In genomic region chr17:77455111-77455877, GRCh38 we compare ENCODE assay signal across 10 cellular contexts.
DNase-seq lines count a peak whose midpoint lies in the region; ATAC-seq and TF ChIP-seq lines count a peak whose summit lies in the region.
"Had no signal": no experiment of that assay in that cellular context is flagged by ENCODE, and none has a peak within 500 bp of the region (broad histone marks: within the 10 kb centered on the region; RNA-seq: fewer than 3 reads in every experiment).

No MANE protein-coding gene starts in this region.

- peaks cover 100% of the 10 kb centered on the region for H3K79me2 ChIP-seq in DOHH2 (ENCODE audit: control insufficient read depth, low read length)

- H3K27ac ChIP-seq in DOHH2 (ENCODE audit: low read depth, low read length) (peak overlapping the region; percentile 100), VCaP (peak overlapping the region; percentile 97), esophagus (ENCODE audit: low read depth in 2 of 2, low read length in 1 of 2) (peak overlapping the region; percentile 72 to 93)
- H3K27ac ChIP-seq: thyroid gland had no signal

- WGBS in esophagus, 2 donors, result 51 to 61% methylated on average over 24 of the region's 24 CpGs

- no peaks in the 10 kb centered on the region for H3K9me3 ChIP-seq in DOHH2 (ENCODE audit: control insufficient read depth, insufficient read depth, low read length)
- H3K9me3 ChIP-seq in esophagus (ENCODE audit: control insufficient read depth in 2 of 2, insufficient read depth in 1 of 2, low read depth in 1 of 2, low read length in 1 of 2), result no peaks in the 10 kb centered on the region
- H3K9me3 ChIP-seq: thyroid gland had no signal

- H4K20me1 ChIP-seq in DOHH2 (ENCODE audit: control insufficient read depth, insufficient read depth, low read depth, low read length), result no peaks in the 10 kb centered on the region; the same call in 1 of the 2 replicates

- H3K27me3 ChIP-seq in DOHH2 (ENCODE audit: control insufficient read depth, low read length), result no peaks in the 10 kb centered on the region
- no peaks in the 10 kb centered on the region for H3K27me3 ChIP-seq in esophagus (ENCODE audit: control insufficient read depth in 1 of 2, insufficient read depth in 2 of 2, low read length in 2 of 2)
- H3K27me3 ChIP-seq: thyroid gland had no signal

- peaks cover 95% of the 10 kb centered on the region for H3K36me3 ChIP-seq in DOHH2 (ENCODE audit: control insufficient read depth, low read length)
- H3K36me3 ChIP-seq in esophagus (ENCODE audit: control insufficient read depth in 2 of 2, insufficient read depth in 2 of 2, low read length in 1 of 2), result peaks cover 0 to 2% of the 10 kb centered on the region in 2 donors
- H3K36me3 ChIP-seq: thyroid gland had no signal

- TF ChIP-seq CTCF in DOHH2 (IDR thresholded peaks at IDR 0.05; ENCODE audit: low read depth, low read length, poor library complexity, severe bottlenecking), result no peak
- no peak for TF ChIP-seq CTCF in VCaP (conservative IDR thresholded peaks at IDR 0.05)
- no peak for TF ChIP-seq CTCF in retinal pigment epithelial cell (conservative IDR thresholded peaks at IDR 0.05; ENCODE audit: low read depth, low read length)

- H3K4me1 ChIP-seq in DOHH2 (ENCODE audit: control insufficient read depth, low read length) (peaks cover 71% of the 10 kb centered on the region), esophagus (ENCODE audit: control insufficient read depth in 2 of 2, insufficient read depth in 2 of 2, low read length in 1 of 2) (peaks cover 26 to 44% of the 10 kb centered on the region in 2 donors)

- H3K4me2 ChIP-seq in DOHH2 (ENCODE audit: low read length), result peak overlapping the region; percentile 97

- ATAC-seq in GM21390 (IDR thresholded peaks at IDR 0.05; ENCODE audit: unreplicated experiment), result no peak

- no peaks in the 10 kb centered on the region for H3K9me2 ChIP-seq in DOHH2 (replicated peaks; ENCODE audit: control insufficient read depth, low read length)

- peaks cover 47% of the 10 kb centered on the region for H3F3A ChIP-seq in DOHH2 (ENCODE audit: control insufficient read depth, insufficient read depth)

- DNase-seq in retinal pigment epithelial cell (ENCODE audit: low read depth), result peak; percentile 90
- DNase-seq in mesenteric fat pad (ENCODE audit: low spot score), result no peak
- DNase-seq in GM19238 (ENCODE audit: insufficient read length, low spot score), result no peak
- no peak for DNase-seq in NCI-H2171 (lab: John Stamatoyannopoulos, UW)
- DNase-seq: activated gamma-delta T cell, thyroid gland had no signal

- H3K4me3 ChIP-seq in DOHH2 (ENCODE audit: low read length), result peak overlapping the region; percentile 91
- H3K4me3 ChIP-seq in esophagus (ENCODE audit: low read depth in 1 of 2, low read length in 2 of 2), result peak overlapping the region; percentile 14 to 39
- no peak overlapping the region for H3K4me3 ChIP-seq in retinal pigment epithelial cell (ENCODE audit: low read length)
- H3K4me3 ChIP-seq: thyroid gland had no signal
